ENCODE assay signal across 23 cellular contexts in genomic region chr9:93486269-93486668, GRCh38. TPM values are rescaled to one million over a fixed set of nuclear protein-coding genes. Genes with fewer than 3 reads are reported as not detected.
DNase-seq lines count a peak whose midpoint lies in the region; ATAC-seq and TF ChIP-seq lines count a peak whose summit lies in the region.
"Had no signal": no experiment of that assay in that cellular context is flagged by ENCODE, and none has a peak within 500 bp of the region (broad histone marks: within the 10 kb centered on the region; RNA-seq: fewer than 3 reads in every experiment).

No MANE protein-coding gene starts in this region.

- no peaks in the 10 kb centered on the region for H3K9me3 Mint-ChIP-seq in activated T-cell treated with anti-CD3 and anti-CD28 coated beads, Interleukin-2, amount 50 U/mL, for 72 hours
- H3K9me3 Mint-ChIP-seq in chondrocyte (ENCODE audit: low read depth) = no peaks in the 10 kb centered on the region
- H3K9me3 Mint-ChIP-seq: nephron had no signal

- intact Hi-C loops in PC-9 (cut with micrococcal nuclease; ENCODE audit: unreplicated experiment) = no loop called here
- intact Hi-C loops in psoas muscle (cut with DNase I) = no loop called here

- DNase-seq in activated T-cell treated with anti-CD3 and anti-CD28 coated beads, Interleukin-2, amount 50 U/mL, for 72 hours = no peak
- no peak for DNase-seq in activated T-cell treated with anti-CD3 and anti-CD28 coated beads, Interleukin-2, amount 50 U/mL, for 1 hour
- DNase-seq in PC-9 = no peak
- DNase-seq in chondrocyte (ENCODE audit: low spot score) = no peak
- no peak for DNase-seq in psoas muscle
- DNase-seq in NCI-H2107 (lab: John Stamatoyannopoulos, UW) = no peak
- DNase-seq: activated CD4-positive, alpha-beta T cell treated with anti-CD3 and anti-CD28 coated beads, Interleukin-2, amount 50 U/mL, for 1 hour; activated T-cell treated with anti-CD3 and anti-CD28 coated beads for 4 hours; adrenal gland; DMS 273 treated with DMSO at 0.1 percent for 48 hours; GF-D8; KBM-7; mesendoderm; NCI-H2081; NCI-H510A treated with DMSO at 0.1 percent for 48 hours; stimulated activated CD4-positive, alpha-beta T cell treated with anti-CD3 and anti-CD28 coated beads, Interleukin-2, amount 100 ng/mL, for 48 hours; SW 1271 had no signal

- no peaks in the 10 kb centered on the region for H3K9me2 ChIP-seq in PC-9 (ENCODE audit: insufficient read depth)

- TF ChIP-seq CTCF in PC-9 (conservative IDR thresholded peaks at IDR 0.05) (no peak), chondrocyte (IDR thresholded peaks at IDR 0.05) (no peak), psoas muscle (IDR thresholded peaks at IDR 0.05) (no peak)

- CTCF ChIA-PET in PC-9 (lab: Charles Lee) = no interaction called here

- H3K27ac ChIP-seq in PC-9 = peak overlapping the region; percentile 64
- H3K27ac ChIP-seq in psoas muscle = peak overlapping the region; percentile 28
- H3K27ac ChIP-seq: adrenal gland, C4-2B, prostate gland, skin epidermis had no signal

- H3K4me3 Mint-ChIP-seq in activated T-cell treated with anti-CD3 and anti-CD28 coated beads, Interleukin-2, amount 50 U/mL, for 72 hours = no peak overlapping the region
- H3K4me3 Mint-ChIP-seq in chondrocyte (ENCODE audit: unreplicated experiment) = no peak overlapping the region
- H3K4me3 Mint-ChIP-seq: nephron had no signal

- BruUV-seq in PC-9 (replicated peaks; lab: Mats Ljungman, UMichigan) = no TSS peak

- no peaks in the 10 kb centered on the region for H3K27me3 Mint-ChIP-seq in activated T-cell treated with anti-CD3 and anti-CD28 coated beads, Interleukin-2, amount 50 U/mL, for 72 hours (ENCODE audit: low read depth)
- no peaks in the 10 kb centered on the region for H3K27me3 Mint-ChIP-seq in chondrocyte (ENCODE audit: low read depth)

- H3K9me3 ChIP-seq in PC-9 (ENCODE audit: insufficient read depth, low read depth) = no peaks in the 10 kb centered on the region
- no peaks in the 10 kb centered on the region for H3K9me3 ChIP-seq in psoas muscle
- H3K9me3 ChIP-seq: adrenal gland, prostate gland had no signal

- no peak overlapping the region for H3K4me2 ChIP-seq in PC-9

- no peaks in the 10 kb centered on the region for H3K27me3 ChIP-seq in PC-9 (ENCODE audit: insufficient read depth, low read depth)
- no peaks in the 10 kb centered on the region for H3K27me3 ChIP-seq in psoas muscle (ENCODE audit: insufficient read depth in 3 of 3, low read length in 2 of 3)
- H3K27me3 ChIP-seq: adrenal gland had no signal

- H3F3A ChIP-seq in PC-9 (ENCODE audit: insufficient read depth, low read depth) = no peaks in the 10 kb centered on the region

- peaks cover 42% of the 10 kb centered on the region for H3K4me1 Mint-ChIP-seq in activated T-cell treated with anti-CD3 and anti-CD28 coated beads, Interleukin-2, amount 50 U/mL, for 72 hours (ENCODE audit: low read depth)
- H3K4me1 Mint-ChIP-seq in chondrocyte (ENCODE audit: low read depth) = peaks cover 25% of the 10 kb centered on the region
- H3K4me1 Mint-ChIP-seq: nephron had no signal

- WGBS in psoas muscle, 3 donors = 47 to 86% (median 56%) methylated on average over 1 of the region's 1 CpG

- POLR2A ChIA-PET in PC-9 (lab: Charles Lee; ENCODE audit: unreplicated experiment) = interaction anchor here (0.6 kb wide), 1 partner anchor 723 kb away, joined by 4 read pairs; no protein-coding TSS in a partner anchor

- H3K79me2 ChIP-seq in PC-9 (ENCODE audit: low read depth) = peaks cover 61% of the 10 kb centered on the region

- peaks cover 8% of the 10 kb centered on the region; the same call in 1 of the 2 replicates for H3K4me1 ChIP-seq in PC-9 (replicated peaks; ENCODE audit: insufficient read depth)
- H3K4me1 ChIP-seq in psoas muscle = peaks cover 42% of the 10 kb centered on the region
- H3K4me1 ChIP-seq: prostate gland had no signal

- no peaks in the 10 kb centered on the region; the same call in 1 of the 2 replicates for H4K20me1 ChIP-seq in PC-9 (ENCODE audit: insufficient read depth)

- H3K27ac Mint-ChIP-seq in activated T-cell treated with anti-CD3 and anti-CD28 coated beads, Interleukin-2, amount 50 U/mL, for 72 hours = peak overlapping the region; percentile 80
- H3K27ac Mint-ChIP-seq in chondrocyte (ENCODE audit: unreplicated experiment) = peak overlapping the region; percentile 80
- H3K27ac Mint-ChIP-seq: nephron had no signal

- no peak for ATAC-seq in activated T-cell treated with anti-CD3 and anti-CD28 coated beads, Interleukin-2, amount 50 U/mL, for 72 hours (replicated peaks in 1 of 2)
- ATAC-seq in psoas muscle = no peak
- no peak for ATAC-seq in GM18868 (IDR thresholded peaks at IDR 0.05; ENCODE audit: unreplicated experiment)
- no peak for ATAC-seq in GM18870 (IDR thresholded peaks at IDR 0.05; ENCODE audit: unreplicated experiment)

- H2AFZ ChIP-seq in PC-9 = no peak overlapping the region

- no peak overlapping the region for H3K4me3 ChIP-seq in PC-9
- H3K4me3 ChIP-seq in psoas muscle = no peak overlapping the region
- H3K4me3 ChIP-seq: adrenal gland, prostate gland, skin epidermis had no signal

- peaks cover 11% of the 10 kb centered on the region for H3K36me3 ChIP-seq in PC-9 (ENCODE audit: low read depth)
- peaks cover 0 to 12% of the 10 kb centered on the region in 2 donors for H3K36me3 ChIP-seq in psoas muscle (ENCODE audit: insufficient read depth in 1 of 2, low read depth in 1 of 2)
- H3K36me3 ChIP-seq: prostate gland had no signal

- H3K36me3 Mint-ChIP-seq in activated T-cell treated with anti-CD3 and anti-CD28 coated beads, Interleukin-2, amount 50 U/mL, for 72 hours (ENCODE audit: insufficient read depth in 2 of 2) = peaks cover 18 to 40% of the 10 kb centered on the region in 2 donors
- H3K36me3 Mint-ChIP-seq in chondrocyte (ENCODE audit: low read depth) = peaks cover 20% of the 10 kb centered on the region

RNA-seq across cellular contexts. Expression of gene FAM120AOS, which starts 32.9 kb away (rescaled TPM):
- total RNA-seq in activated T-cell treated with anti-CD3 and anti-CD28 coated beads, Interleukin-2, amount 50 U/mL, for 72 hours = 10 to 100 TPM; 34.8 to 36.7 TPM
- 27.8 and 34.6 TPM in 2 replicates for total RNA-seq in PC-9 (2021)
- 36.9 to 41.4 TPM (median 40.3 TPM) in 3 replicates for total RNA-seq in chondrocyte
- 10 to 100 TPM; 26.8 to 35.1 (median 29.9) TPM for total RNA-seq in psoas muscle
- polyA plus RNA-seq in psoas muscle = 10 to 100 TPM; 21.4 to 39.4 (median 25.4) TPM

RNA-seq across cellular contexts. Expression of gene FAM120A, which starts 34.8 kb away (rescaled TPM):
- total RNA-seq in activated T-cell treated with anti-CD3 and anti-CD28 coated beads, Interleukin-2, amount 50 U/mL, for 72 hours = 100 to 1,000 TPM; 127 to 135 TPM
- total RNA-seq in PC-9 (2021) = 141 and 171 TPM in 2 replicates
- total RNA-seq in chondrocyte = 89.9 to 123 TPM (median 93.0 TPM) in 3 replicates
- 100 to 1,000 TPM in 3 of 4 donors, 10 to 100 TPM in 1; 67.1 to 126 (median 109) TPM for total RNA-seq in psoas muscle
- 10 to 100 TPM; 37.9 to 70.1 (median 49.3) TPM for polyA plus RNA-seq in psoas muscle
